Comparison of ENCODE assay signal across 1 cellular context in genomic region chr7:149718730-149719049, GRCh38.
A peak's percentile ranks its signal among the peaks of the same experiment; 100 is the strongest.
TF ChIP-seq lines count a peak whose summit lies in the region.

No MANE protein-coding gene starts in this region.

TF ChIP-seq in K562, 482 proteins besides CTCF, POLR2A, EP300 and RAD21 (continued from another document):
- TF ChIP-seq, protein P1, sequence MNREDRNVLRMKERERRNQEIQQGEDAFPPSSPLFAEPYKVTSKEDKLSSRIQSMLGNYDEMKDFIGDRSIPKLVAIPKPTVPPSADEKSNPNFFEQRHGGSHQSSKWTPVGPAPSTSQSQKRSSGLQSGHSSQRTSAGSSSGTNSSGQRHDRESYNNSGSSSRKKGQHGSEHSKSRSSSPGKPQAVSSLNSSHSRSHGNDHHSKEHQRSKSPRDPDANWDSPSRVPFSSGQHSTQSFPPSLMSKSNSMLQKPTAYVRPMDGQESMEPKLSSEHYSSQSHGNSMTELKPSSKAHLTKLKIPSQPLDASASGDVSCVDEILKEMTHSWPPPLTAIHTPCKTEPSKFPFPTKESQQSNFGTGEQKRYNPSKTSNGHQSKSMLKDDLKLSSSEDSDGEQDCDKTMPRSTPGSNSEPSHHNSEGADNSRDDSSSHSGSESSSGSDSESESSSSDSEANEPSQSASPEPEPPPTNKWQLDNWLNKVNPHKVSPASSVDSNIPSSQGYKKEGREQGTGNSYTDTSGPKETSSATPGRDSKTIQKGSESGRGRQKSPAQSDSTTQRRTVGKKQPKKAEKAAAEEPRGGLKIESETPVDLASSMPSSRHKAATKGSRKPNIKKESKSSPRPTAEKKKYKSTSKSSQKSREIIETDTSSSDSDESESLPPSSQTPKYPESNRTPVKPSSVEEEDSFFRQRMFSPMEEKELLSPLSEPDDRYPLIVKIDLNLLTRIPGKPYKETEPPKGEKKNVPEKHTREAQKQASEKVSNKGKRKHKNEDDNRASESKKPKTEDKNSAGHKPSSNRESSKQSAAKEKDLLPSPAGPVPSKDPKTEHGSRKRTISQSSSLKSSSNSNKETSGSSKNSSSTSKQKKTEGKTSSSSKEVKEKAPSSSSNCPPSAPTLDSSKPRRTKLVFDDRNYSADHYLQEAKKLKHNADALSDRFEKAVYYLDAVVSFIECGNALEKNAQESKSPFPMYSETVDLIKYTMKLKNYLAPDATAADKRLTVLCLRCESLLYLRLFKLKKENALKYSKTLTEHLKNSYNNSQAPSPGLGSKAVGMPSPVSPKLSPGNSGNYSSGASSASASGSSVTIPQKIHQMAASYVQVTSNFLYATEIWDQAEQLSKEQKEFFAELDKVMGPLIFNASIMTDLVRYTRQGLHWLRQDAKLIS (CRISPR knock-in tag; IDR thresholded peaks at IDR 0.05): peak; percentile 67; the same call in 1 of the 2 replicates
- TF ChIP-seq ZNF431 (CRISPR knock-in tag; IDR thresholded peaks at IDR 0.05): peak; percentile 25; the same call in 1 of the 2 replicates
